ENCODE assay signal across 8 cellular contexts in genomic region chr19:38653028-38653571, GRCh38. TPM values are rescaled to one million over a fixed set of nuclear protein-coding genes. Genes with fewer than 3 reads are reported as not detected.
A peak's percentile ranks its signal among the peaks of the same experiment; 100 is the strongest.
DNase-seq lines count a peak whose midpoint lies in the region; ATAC-seq, FAIRE-seq and TF ChIP-seq lines count a peak whose summit lies in the region.

No MANE protein-coding gene starts in this region.

- H3K27ac ChIP-seq in kidney (ENCODE audit: low read depth in 2 of 2, low read length in 2 of 2) = peak overlapping the region; percentile 96 to 99
- peak overlapping the region; percentile 96 for H3K27ac ChIP-seq in suprapubic skin
- H3K27ac ChIP-seq in naive thymus-derived CD4-positive, alpha-beta T cell (ENCODE audit: low read depth, low read length) = no peak overlapping the region

- H3K27me3 Mint-ChIP-seq in naive thymus-derived CD4-positive, alpha-beta T cell = peaks cover 0 to 57% (median 55%) of the 10 kb centered on the region in 5 donors

- no peak for ATAC-seq in HG02885 (IDR thresholded peaks at IDR 0.05; ENCODE audit: poor library complexity, unreplicated experiment)
- no peak for ATAC-seq in naive thymus-derived CD4-positive, alpha-beta T cell

- FAIRE-seq in kidney (lab: Jason Lieb, UNC) = no peak

- H3K4me1 Mint-ChIP-seq in naive thymus-derived CD4-positive, alpha-beta T cell = peaks cover 38 to 89% (median 69%) of the 10 kb centered on the region in 7 donors

- TF ChIP-seq CTCF in NB4 (IDR thresholded peaks at IDR 0.05; ENCODE audit: low read depth, low read length) = no peak
- no peak for TF ChIP-seq CTCF in kidney (IDR thresholded peaks at IDR 0.05; ENCODE audit: borderline replicate concordance, extremely low read depth, insufficient read depth)
- no peak for TF ChIP-seq CTCF in suprapubic skin (IDR thresholded peaks at IDR 0.05)

- H3K4me3 ChIP-seq in NB4 (ENCODE audit: low read depth, low read length) = peak overlapping the region; percentile 21
- peak overlapping the region; percentile 11 to 49 for H3K4me3 ChIP-seq in kidney (ENCODE audit: low read length in 2 of 2)
- no peak overlapping the region for H3K4me3 ChIP-seq in suprapubic skin
- H3K4me3 ChIP-seq in naive thymus-derived CD4-positive, alpha-beta T cell (ENCODE audit: low read length) = no peak overlapping the region

- in situ Hi-C loops in G401 (cut with HindIII; ENCODE audit: low sequenced_read_pairs) = no loop called here

- no peak for TF ChIP-seq EP300 in suprapubic skin (IDR thresholded peaks at IDR 0.05)

- 28% methylated on average over 7 of the region's 7 CpGs for WGBS in suprapubic skin

- H3K9ac ChIP-seq in kidney (ENCODE audit: low read length in 2 of 2) = peak overlapping the region; percentile 9 to 15

- intact Hi-C loops in kidney (cut with DNase I) = no loop called here
- intact Hi-C loops in naive thymus-derived CD4-positive, alpha-beta T cell (cut with micrococcal nuclease) = no loop called here

- peaks cover 3 to 6% of the 10 kb centered on the region in 2 donors for H3K36me3 ChIP-seq in kidney (ENCODE audit: control insufficient read depth in 1 of 2, insufficient read depth in 2 of 2, low read length in 2 of 2)
- H3K36me3 ChIP-seq in suprapubic skin = no peaks in the 10 kb centered on the region
- H3K36me3 ChIP-seq in naive thymus-derived CD4-positive, alpha-beta T cell (ENCODE audit: control insufficient read depth in 2 of 3, insufficient read depth in 3 of 3, low read length in 3 of 3) = no peaks in the 10 kb centered on the region

- H3K36me3 Mint-ChIP-seq in naive thymus-derived CD4-positive, alpha-beta T cell = peaks cover 0 to 29% (median 5%) of the 10 kb centered on the region in 5 donors

- H3K9me3 ChIP-seq in kidney (ENCODE audit: control insufficient read depth in 1 of 2, low read length in 2 of 2) (no peaks in the 10 kb centered on the region), suprapubic skin (no peaks in the 10 kb centered on the region)
- H3K9me3 ChIP-seq in naive thymus-derived CD4-positive, alpha-beta T cell (ENCODE audit: control insufficient read depth in 2 of 3, low read length in 3 of 3) = no peaks in the 10 kb centered on the region

- DNase-seq in NB4 (ENCODE audit: low read depth) (no peak), astrocyte of the hippocampus (ENCODE audit: low read depth, low spot score) (peak; percentile 43), kidney (no peak), suprapubic skin (ENCODE audit: low spot score in 2 of 2) (no peak), G401 (ENCODE audit: low spot score) (no peak), SKM-1 treated with dmso at 0.1 percent for 144 hours (lab: John Stamatoyannopoulos, UW; ENCODE audit: unreplicated experiment) (no peak)
- DNase-seq in naive thymus-derived CD4-positive, alpha-beta T cell = no peak

- no peak for TF ChIP-seq POLR2A in NB4 (IDR thresholded peaks at IDR 0.05; ENCODE audit: extremely low read depth, insufficient read length)
- TF ChIP-seq POLR2A in suprapubic skin (IDR thresholded peaks at IDR 0.05) = no peak

- H3K9me3 Mint-ChIP-seq in naive thymus-derived CD4-positive, alpha-beta T cell = no peaks in the 10 kb centered on the region

- CTCF ChIA-PET in naive thymus-derived CD4-positive, alpha-beta T cell (lab: Charles Lee) = interaction anchor here (0.6 kb wide), 1 partner anchor 754 kb away, joined by 4 read pairs; no protein-coding TSS in a partner anchor

- POLR2A ChIA-PET in naive thymus-derived CD4-positive, alpha-beta T cell (lab: Charles Lee) = no interaction called here

- peak overlapping the region in 1 of 9 donors; percentile 34 for H3K27ac Mint-ChIP-seq in naive thymus-derived CD4-positive, alpha-beta T cell

- no peaks in the 10 kb centered on the region for H3K27me3 ChIP-seq in suprapubic skin
- peaks cover 0 to 25% of the 10 kb centered on the region in 2 donors for H3K27me3 ChIP-seq in naive thymus-derived CD4-positive, alpha-beta T cell (ENCODE audit: control insufficient read depth in 2 of 2, insufficient read depth in 2 of 2, low read length in 2 of 2)

- peak overlapping the region in 1 of 10 donors; percentile 10 for H3K4me3 Mint-ChIP-seq in naive thymus-derived CD4-positive, alpha-beta T cell

- peaks cover 50 to 64% of the 10 kb centered on the region in 2 donors for H3K4me1 ChIP-seq in kidney (ENCODE audit: control insufficient read depth in 1 of 2, insufficient read depth in 1 of 2, low read depth in 1 of 2, low read length in 2 of 2)
- H3K4me1 ChIP-seq in suprapubic skin = peaks cover 96% of the 10 kb centered on the region
- H3K4me1 ChIP-seq in naive thymus-derived CD4-positive, alpha-beta T cell (ENCODE audit: control insufficient read depth in 2 of 2, insufficient read depth in 2 of 2, low read length in 2 of 2) = peaks cover 52 to 61% of the 10 kb centered on the region in 2 donors

RNA-seq across cellular contexts. Expression of gene ACTN4, which starts 5.7 kb away (rescaled TPM):
- total RNA-seq in kidney (606 TPM), suprapubic skin (100 to 1,000 TPM; 475 to 520 (median 507) TPM)
- 231 TPM for polyA plus RNA-seq in kidney (ENCODE audit: insufficient read depth, low read depth, low replicate concordance)
- total RNA-seq in G401 (2014; rRNA removed; shearing (Covaris generic)) = 173 and 182 TPM in 2 replicates
- total RNA-seq in naive thymus-derived CD4-positive, alpha-beta T cell = 100 to 1,000 TPM in 2 of 5 experiments, 10 to 100 TPM in 3; 49.2 to 355 (median 54.4) TPM
- polyA plus RNA-seq in naive thymus-derived CD4-positive, alpha-beta T cell = 1 to 10 TPM; 2.8 to 3.9 TPM

RNA-seq across cellular contexts. Expression of gene EIF3K, which starts 34.1 kb away (rescaled TPM):
- total RNA-seq in kidney (259 TPM), suprapubic skin (100 to 1,000 TPM; 274 to 587 (median 557) TPM)
- 723 TPM for polyA plus RNA-seq in kidney (ENCODE audit: insufficient read depth, low read depth, low replicate concordance)
- 451 and 515 TPM in 2 replicates for total RNA-seq in G401 (2014; rRNA removed; shearing (Covaris generic))
- 100 to 1,000 TPM; 294 to 405 (median 337) TPM for total RNA-seq in naive thymus-derived CD4-positive, alpha-beta T cell
- polyA plus RNA-seq in naive thymus-derived CD4-positive, alpha-beta T cell = 100 to 1,000 TPM; 424 to 437 TPM

RNA-seq across cellular contexts. Expression of gene MAP4K1, which starts 35.3 kb away (rescaled TPM):
- total RNA-seq in kidney (17.7 TPM), suprapubic skin (1 to 10 TPM in 3 of 4 donors, under 1 TPM in 1; 0.68 to 2.8 (median 1.8) TPM)
- 3.9 TPM for polyA plus RNA-seq in kidney (ENCODE audit: insufficient read depth, low read depth, low replicate concordance)
- total RNA-seq in G401 (2014; rRNA removed; shearing (Covaris generic)) = 0.62 TPM in 1 of 2 replicates, not detected in the other
- total RNA-seq in naive thymus-derived CD4-positive, alpha-beta T cell = 100 to 1,000 TPM; 200 to 287 (median 235) TPM
- 100 to 1,000 TPM in 1 of 2 donors, 10 to 100 TPM in 1; 79.0 to 120 TPM for polyA plus RNA-seq in naive thymus-derived CD4-positive, alpha-beta T cell

Comparison
In these comparisons a context has a peak if more than half of its experiments do, and no peak if none do; other contexts are left out.
1. H3K4me3 ChIP-seq: peak in NB4 (single experiment) and kidney (2 of 2); none in suprapubic skin (single experiment) and naive thymus-derived CD4-positive, alpha-beta T cell (single experiment).
2. RNA of gene MAP4K1, which starts 35.3 kb away (total RNA-seq): 200 to 287 TPM in naive thymus-derived CD4-positive, alpha-beta T cell; 17.7 TPM in kidney (single experiment), 0.68 to 2.8 TPM in suprapubic skin and 0.62 TPM in G401; every median in the first group is over 10 times any median in the second.